8 cellular contexts compared by ENCODE assay signal in the genomic region with DNA sequence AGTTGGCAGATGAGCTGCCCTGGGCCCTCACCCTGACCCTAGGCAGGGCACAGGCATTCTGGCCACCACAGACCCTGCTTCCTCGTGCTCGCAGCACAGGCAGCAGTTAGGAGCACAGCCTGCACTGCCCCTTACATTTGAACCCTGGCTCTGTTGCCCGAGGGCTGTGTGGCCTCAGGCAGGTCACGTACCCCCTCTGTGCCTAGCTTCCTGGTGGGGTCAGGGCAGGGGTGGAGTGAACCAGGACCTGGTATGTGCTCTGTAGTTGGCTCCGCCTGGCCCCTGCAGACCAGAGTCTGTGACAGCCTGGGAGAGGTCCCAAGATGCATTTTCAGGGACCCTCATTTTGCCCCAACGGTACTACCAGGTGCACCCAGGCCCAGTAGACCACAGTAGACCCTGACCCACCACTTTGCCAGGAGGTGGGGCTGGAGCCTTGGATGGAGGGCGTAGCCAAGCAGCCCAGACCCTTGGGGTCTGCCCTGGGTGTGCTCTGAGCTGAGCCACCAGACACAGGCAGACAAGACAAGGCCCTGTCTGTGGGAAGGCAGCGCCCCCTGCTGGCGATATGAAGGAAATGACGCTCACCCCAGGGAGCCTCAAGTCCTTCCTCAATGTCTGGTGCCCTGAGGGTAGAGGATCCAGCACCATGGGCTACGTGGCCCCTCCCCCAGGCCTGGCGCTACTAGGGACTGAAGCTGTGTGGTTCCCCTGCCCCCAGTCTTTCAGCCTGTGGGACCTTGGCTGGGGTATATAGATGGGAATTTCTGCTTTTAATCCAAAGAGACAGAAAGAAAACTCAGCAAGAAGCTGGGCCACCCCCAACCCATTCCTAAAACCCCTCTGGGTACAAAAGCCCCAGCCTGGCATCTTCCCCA. TPM values are rescaled to one million over a fixed set of nuclear protein-coding genes. Genes with fewer than 3 reads are reported as not detected.
DNase-seq lines count a peak whose midpoint lies in the region; ATAC-seq lines count a peak whose summit lies in the region.

No MANE protein-coding gene starts in this region.

- no peaks in the 10 kb centered on the region for H3K9me3 ChIP-seq in effector memory CD4-positive, alpha-beta T cell (ENCODE audit: control insufficient read depth, low read length)

- peaks cover 27% of the 10 kb centered on the region for H3K4me1 Mint-ChIP-seq in activated CD8-positive, alpha-beta T cell treated with anti-CD3 and anti-CD28 coated beads, Interleukin-2, amount 10 ng/mL, durations not matched to agents 7 days and 5 days (ENCODE audit: low read depth)

- CTCF ChIA-PET in activated CD8-positive, alpha-beta T cell treated with anti-CD3 and anti-CD28 coated beads, Interleukin-2, amount 10 ng/mL, durations not matched to agents 7 days and 5 days (lab: Charles Lee) = interaction anchor here (0.7 to 8.4 kb wide), 30 partner anchors 8 to 208 kb away, joined by 3 to 131 read pairs (median 6); a partner anchor contains a TSS

- no peak overlapping the region for H3K4me3 Mint-ChIP-seq in activated CD8-positive, alpha-beta T cell treated with anti-CD3 and anti-CD28 coated beads, Interleukin-2, amount 10 ng/mL, durations not matched to agents 7 days and 5 days

- POLR2A ChIA-PET in activated CD8-positive, alpha-beta T cell treated with anti-CD3 and anti-CD28 coated beads, Interleukin-2, amount 10 ng/mL, durations not matched to agents 7 days and 5 days (lab: Charles Lee) = interaction anchor here (1.2 to 1.3 kb wide), 2 partner anchors 116 to 128 kb away, joined by 3 to 5 read pairs; no protein-coding TSS in a partner anchor

- peaks cover 38% of the 10 kb centered on the region for H3K4me1 ChIP-seq in effector memory CD4-positive, alpha-beta T cell (ENCODE audit: control insufficient read depth, insufficient read depth, low read length, poor library complexity, severe bottlenecking)

- H3K36me3 Mint-ChIP-seq in activated CD8-positive, alpha-beta T cell treated with anti-CD3 and anti-CD28 coated beads, Interleukin-2, amount 10 ng/mL, durations not matched to agents 7 days and 5 days (ENCODE audit: low read depth) = no peaks in the 10 kb centered on the region

- H3K27me3 ChIP-seq in effector memory CD4-positive, alpha-beta T cell (replicated peaks; ENCODE audit: control insufficient read depth, insufficient read depth, low read length, poor library complexity, severe bottlenecking) = peaks cover 26% of the 10 kb centered on the region

- H3K36me3 ChIP-seq in effector memory CD4-positive, alpha-beta T cell (ENCODE audit: control insufficient read depth, insufficient read depth, low read length) = no peaks in the 10 kb centered on the region

- no peak overlapping the region for H3K27ac Mint-ChIP-seq in activated CD8-positive, alpha-beta T cell treated with anti-CD3 and anti-CD28 coated beads, Interleukin-2, amount 10 ng/mL, durations not matched to agents 7 days and 5 days

- no peak overlapping the region for H3K27ac ChIP-seq in effector memory CD4-positive, alpha-beta T cell (ENCODE audit: insufficient read depth, low read length, poor library complexity, severe bottlenecking)

- no peaks in the 10 kb centered on the region for H3K9me3 Mint-ChIP-seq in activated CD8-positive, alpha-beta T cell treated with anti-CD3 and anti-CD28 coated beads, Interleukin-2, amount 10 ng/mL, durations not matched to agents 7 days and 5 days (ENCODE audit: insufficient read depth)

- DNase-seq in COLO829 (ENCODE audit: low spot score) = peak; percentile 81
- DNase-seq in NCI-H82 treated with DMSO at 0.1 percent for 48 hours (lab: John Stamatoyannopoulos, UW; ENCODE audit: unreplicated experiment) = peak; percentile 63
- DNase-seq in activated CD8-positive, alpha-beta T cell treated with anti-CD3 and anti-CD28 coated beads, Interleukin-2, amount 10 ng/mL, durations not matched to agents 7 days and 5 days = peak; percentile 88
- peak; percentile 58 to 71 (median 63) for DNase-seq in effector memory CD4-positive, alpha-beta T cell
- DNase-seq in mesenteric fat pad (ENCODE audit: low spot score) = peak; percentile 94
- peak; percentile 63 for DNase-seq in stimulated activated CD8-positive, alpha-beta memory T cell treated with anti-CD3 and anti-CD28 coated beads, Interleukin-15, amount 100 ng/mL, for 1 hour (ENCODE audit: low read depth)

- peaks cover 33% of the 10 kb centered on the region for H3K27me3 Mint-ChIP-seq in activated CD8-positive, alpha-beta T cell treated with anti-CD3 and anti-CD28 coated beads, Interleukin-2, amount 10 ng/mL, durations not matched to agents 7 days and 5 days (ENCODE audit: low read depth)

- no peak overlapping the region for H3K4me3 ChIP-seq in effector memory CD4-positive, alpha-beta T cell (ENCODE audit: insufficient read depth, low read depth, low read length, poor library complexity, severe bottlenecking)

- peak; percentile 63 for ATAC-seq in HG03354 (IDR thresholded peaks at IDR 0.05; ENCODE audit: poor library complexity, severe bottlenecking, unreplicated experiment)
- peak; percentile 79 for ATAC-seq in activated CD8-positive, alpha-beta T cell treated with anti-CD3 and anti-CD28 coated beads, Interleukin-2, amount 10 ng/mL, durations not matched to agents 7 days and 5 days
- no peak for ATAC-seq in GM19351 (IDR thresholded peaks at IDR 0.05; ENCODE audit: unreplicated experiment)

RNA-seq across cellular contexts. Expression of a gene that starts 9.0 kb away (rescaled TPM):
- total RNA-seq in activated CD8-positive, alpha-beta T cell treated with anti-CD3 and anti-CD28 coated beads, Interleukin-2, amount 10 ng/mL, durations not matched to agents 7 days and 5 days = 1 to 10 TPM; 3.3 to 3.8 TPM
- total RNA-seq in mesenteric fat pad = 11.5 TPM

RNA-seq across cellular contexts. Expression of a gene that starts 22.9 kb away (rescaled TPM):
- total RNA-seq in activated CD8-positive, alpha-beta T cell treated with anti-CD3 and anti-CD28 coated beads, Interleukin-2, amount 10 ng/mL, durations not matched to agents 7 days and 5 days = 10 to 100 TPM; 59.8 to 60.3 TPM
- 33.2 TPM for total RNA-seq in mesenteric fat pad

RNA-seq across cellular contexts. Expression of a gene that starts 24.4 kb away (rescaled TPM):
- 10 to 100 TPM; 74.6 to 84.8 TPM for total RNA-seq in activated CD8-positive, alpha-beta T cell treated with anti-CD3 and anti-CD28 coated beads, Interleukin-2, amount 10 ng/mL, durations not matched to agents 7 days and 5 days
- total RNA-seq in mesenteric fat pad = 45.2 TPM

RNA-seq across cellular contexts. Expression of a gene that starts 56.5 kb away (rescaled TPM):
- 10 to 100 TPM; 68.4 to 69.2 TPM for total RNA-seq in activated CD8-positive, alpha-beta T cell treated with anti-CD3 and anti-CD28 coated beads, Interleukin-2, amount 10 ng/mL, durations not matched to agents 7 days and 5 days
- 45.4 TPM for total RNA-seq in mesenteric fat pad

RNA-seq across cellular contexts. Expression of a gene that starts 56.6 kb away (rescaled TPM):
- total RNA-seq in activated CD8-positive, alpha-beta T cell treated with anti-CD3 and anti-CD28 coated beads, Interleukin-2, amount 10 ng/mL, durations not matched to agents 7 days and 5 days = 100 to 1,000 TPM; 203 to 210 TPM
- total RNA-seq in mesenteric fat pad = 229 TPM
